ENCODE assay signal across 9 cellular contexts in the genomic region with DNA sequence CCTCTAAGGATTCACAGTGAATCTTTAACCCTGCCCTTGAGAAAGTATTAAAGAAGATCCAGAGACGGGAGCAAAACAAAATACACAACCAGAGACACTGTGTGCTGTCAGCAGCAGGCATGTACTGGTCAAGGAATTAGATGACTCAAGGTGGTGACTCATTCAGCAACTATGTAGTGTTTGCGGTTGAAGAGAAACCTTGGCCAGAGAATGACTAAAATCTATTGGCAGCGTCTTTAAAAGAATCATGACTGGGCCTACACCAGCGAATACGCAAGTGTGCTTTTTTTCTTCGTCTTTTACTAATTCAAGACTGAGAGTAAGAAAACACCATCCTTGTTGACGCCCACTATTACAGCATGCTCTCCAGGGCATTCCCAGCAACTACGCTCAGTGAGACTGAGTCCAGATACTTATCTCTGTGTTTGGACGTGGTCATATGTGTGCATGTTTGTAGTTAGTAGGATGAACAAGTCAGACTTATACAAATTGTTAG.
DNase-seq lines count a peak whose midpoint lies in the region; ATAC-seq and TF ChIP-seq lines count a peak whose summit lies in the region.
"Had no signal": no experiment of that assay in that cellular context is flagged by ENCODE, and none has a peak within 500 bp of the region (broad histone marks: within the 10 kb centered on the region; RNA-seq: fewer than 3 reads in every experiment).

No MANE protein-coding gene starts in this region.

- peak; percentile 69; the same call in 1 of the 2 replicates for TF ChIP-seq EP300 in Ishikawa (IDR thresholded peaks at IDR 0.05; ENCODE audit: borderline replicate concordance)

- peaks cover 26% of the 10 kb centered on the region for H3K4me1 Mint-ChIP-seq in activated CD8-positive, alpha-beta T cell treated with anti-CD3 and anti-CD28 coated beads for 36 hours (ENCODE audit: low read depth)

- H3K9ac ChIP-seq in rectal smooth muscle tissue (ENCODE audit: low read length) = no peak overlapping the region

- no peaks in the 10 kb centered on the region for H3K27me3 ChIP-seq in H7 (ENCODE audit: control insufficient read depth, insufficient read depth, low read length)
- H3K27me3 ChIP-seq in rectal smooth muscle tissue (ENCODE audit: control insufficient read depth, insufficient read depth, low read length) = no peaks in the 10 kb centered on the region
- H3K27me3 ChIP-seq in effector memory CD4-positive, alpha-beta T cell (replicated peaks; ENCODE audit: control insufficient read depth, insufficient read depth, low read length, poor library complexity, severe bottlenecking) = peaks cover 2% of the 10 kb centered on the region

- no peaks in the 10 kb centered on the region for H3K9me3 ChIP-seq in effector memory CD4-positive, alpha-beta T cell (ENCODE audit: control insufficient read depth, low read length)

- 0 out of 2 replicates have a peak, but pooled peaks have one; percentile 4 for TF ChIP-seq RAD21 in Ishikawa (IDR thresholded peaks at IDR 0.05; ENCODE audit: low read depth)

- DNase-seq in activated CD4-positive, alpha-beta T cell treated with anti-CD3 and anti-CD28 coated beads for 48 hours = peak; percentile 21
- no peak for DNase-seq in activated CD4-positive, alpha-beta T cell treated with anti-CD3 and anti-CD28 coated beads, Interleukin-2, amount 50 U/mL, for 1 hour
- DNase-seq in H7 (peak; percentile 36), left cardiac atrium (peak; percentile 64)
- DNase-seq in activated CD8-positive, alpha-beta T cell treated with anti-CD3 and anti-CD28 coated beads for 36 hours = peak; percentile 53
- no peak for DNase-seq in effector memory CD4-positive, alpha-beta T cell

- peaks cover 6% of the 10 kb centered on the region for H3K4me1 ChIP-seq in rectal smooth muscle tissue (ENCODE audit: control insufficient read depth, insufficient read depth, low read length)
- H3K4me1 ChIP-seq in effector memory CD4-positive, alpha-beta T cell (ENCODE audit: control insufficient read depth, insufficient read depth, low read length, poor library complexity, severe bottlenecking) = no peaks in the 10 kb centered on the region

- no peak for TF ChIP-seq CTCF in activated CD8-positive, alpha-beta T cell treated with anti-CD3 and anti-CD28 coated beads for 36 hours (IDR thresholded peaks at IDR 0.05)

- peaks cover 3% of the 10 kb centered on the region for H3K9me3 Mint-ChIP-seq in activated CD8-positive, alpha-beta T cell treated with anti-CD3 and anti-CD28 coated beads for 36 hours
- H3K9me3 Mint-ChIP-seq: CD8-positive, alpha-beta memory T cell had no signal

- H3K4me3 Mint-ChIP-seq in activated CD8-positive, alpha-beta T cell treated with anti-CD3 and anti-CD28 coated beads for 36 hours = no peak overlapping the region

- H3K36me3 Mint-ChIP-seq in activated CD8-positive, alpha-beta T cell treated with anti-CD3 and anti-CD28 coated beads for 36 hours (ENCODE audit: low read depth) = no peaks in the 10 kb centered on the region
- H3K36me3 Mint-ChIP-seq: CD8-positive, alpha-beta memory T cell had no signal

- peak overlapping the region; percentile 76 for H3K27ac ChIP-seq in rectal smooth muscle tissue (ENCODE audit: low read depth, low read length)
- no peak overlapping the region for H3K27ac ChIP-seq in effector memory CD4-positive, alpha-beta T cell (ENCODE audit: insufficient read depth, low read length, poor library complexity, severe bottlenecking)

- H3K27ac Mint-ChIP-seq in activated CD8-positive, alpha-beta T cell treated with anti-CD3 and anti-CD28 coated beads for 36 hours = peak overlapping the region; percentile 16

- no peak overlapping the region for H3K4me3 ChIP-seq in H7 (ENCODE audit: insufficient read depth, low read depth, low read length)
- no peak overlapping the region for H3K4me3 ChIP-seq in rectal smooth muscle tissue (ENCODE audit: low read length)
- no peak overlapping the region for H3K4me3 ChIP-seq in effector memory CD4-positive, alpha-beta T cell (ENCODE audit: insufficient read depth, low read depth, low read length, poor library complexity, severe bottlenecking)

- CTCF ChIA-PET in activated CD8-positive, alpha-beta T cell treated with anti-CD3 and anti-CD28 coated beads for 36 hours (lab: Charles Lee) = interaction anchor here (0.6 to 1.6 kb wide), 2 partner anchors 9 to 24 kb away, joined by 3 to 7 read pairs; no protein-coding TSS in a partner anchor

- H3K27me3 Mint-ChIP-seq in activated CD8-positive, alpha-beta T cell treated with anti-CD3 and anti-CD28 coated beads for 36 hours = no peaks in the 10 kb centered on the region

- peak; percentile 78 for ATAC-seq in activated CD8-positive, alpha-beta T cell treated with anti-CD3 and anti-CD28 coated beads for 36 hours
- ATAC-seq in left cardiac atrium = peak; percentile 96 to 99

- intact Hi-C loops in activated CD8-positive, alpha-beta T cell treated with anti-CD3 and anti-CD28 coated beads for 36 hours (cut with micrococcal nuclease) = no loop called here
- intact Hi-C loops in left cardiac atrium (cut with DNase I) = no loop called here

- H3K36me3 ChIP-seq in H7 (replicated peaks; ENCODE audit: control insufficient read depth, insufficient read depth, low read length) = no peaks in the 10 kb centered on the region
- H3K36me3 ChIP-seq in rectal smooth muscle tissue (ENCODE audit: control insufficient read depth, insufficient read depth, low read length) = no peaks in the 10 kb centered on the region
- H3K36me3 ChIP-seq in effector memory CD4-positive, alpha-beta T cell (ENCODE audit: control insufficient read depth, insufficient read depth, low read length) = no peaks in the 10 kb centered on the region

- POLR2A ChIA-PET in activated CD8-positive, alpha-beta T cell treated with anti-CD3 and anti-CD28 coated beads for 36 hours (lab: Charles Lee) = interaction anchor here (0.9 to 1.3 kb wide), 2 partner anchors 17 to 72 kb away, joined by 3 to 4 read pairs; no protein-coding TSS in a partner anchor

TF ChIP-seq in Ishikawa, 13 proteins besides CTCF, POLR2A, EP300 and RAD21:
- TF ChIP-seq NFIC (IDR thresholded peaks at IDR 0.05) = peak; percentile 88
- no peak for TF ChIP-seq REST (IDR thresholded peaks at IDR 0.05; ENCODE audit: low read depth)
- peak; percentile 68; the same call in 1 of the 2 replicates for TF ChIP-seq FOXM1 (IDR thresholded peaks at IDR 0.05; ENCODE audit: borderline replicate concordance, low read depth)
- TF ChIP-seq ZBTB7A (IDR thresholded peaks at IDR 0.05; ENCODE audit: low read depth) = no peak
- no peak for TF ChIP-seq USF1 (IDR thresholded peaks at IDR 0.05)
- TF ChIP-seq, protein P1, sequence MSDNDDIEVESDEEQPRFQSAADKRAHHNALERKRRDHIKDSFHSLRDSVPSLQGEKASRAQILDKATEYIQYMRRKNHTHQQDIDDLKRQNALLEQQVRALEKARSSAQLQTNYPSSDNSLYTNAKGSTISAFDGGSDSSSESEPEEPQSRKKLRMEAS (IDR thresholded peaks at IDR 0.05) = peak; percentile 77
- TF ChIP-seq TCF12 (IDR thresholded peaks at IDR 0.05; ENCODE audit: low read depth) = peak; percentile 84
- TF ChIP-seq TEAD4 (IDR thresholded peaks at IDR 0.05) = peak; percentile 97
- TF ChIP-seq CEBPB (IDR thresholded peaks at IDR 0.05) = peak; percentile 21; the same call in 1 of the 2 replicates

Comparison
In these comparisons a context has a peak if more than half of its experiments do, and no peak if none do; other contexts are left out.
1. DNase-seq: peak in activated CD4-positive, alpha-beta T cell treated with anti-CD3 and anti-CD28 coated beads for 48 hours (single experiment), H7 (single experiment), activated CD8-positive, alpha-beta T cell treated with anti-CD3 and anti-CD28 coated beads for 36 hours (single experiment) and left cardiac atrium (single experiment); none in activated CD4-positive, alpha-beta T cell treated with anti-CD3 and anti-CD28 coated beads, Interleukin-2, amount 50 U/mL, for 1 hour (single experiment) and effector memory CD4-positive, alpha-beta T cell (0 of 3).